Comparison of ENCODE assay signal across 8 cellular contexts in the genomic region with DNA sequence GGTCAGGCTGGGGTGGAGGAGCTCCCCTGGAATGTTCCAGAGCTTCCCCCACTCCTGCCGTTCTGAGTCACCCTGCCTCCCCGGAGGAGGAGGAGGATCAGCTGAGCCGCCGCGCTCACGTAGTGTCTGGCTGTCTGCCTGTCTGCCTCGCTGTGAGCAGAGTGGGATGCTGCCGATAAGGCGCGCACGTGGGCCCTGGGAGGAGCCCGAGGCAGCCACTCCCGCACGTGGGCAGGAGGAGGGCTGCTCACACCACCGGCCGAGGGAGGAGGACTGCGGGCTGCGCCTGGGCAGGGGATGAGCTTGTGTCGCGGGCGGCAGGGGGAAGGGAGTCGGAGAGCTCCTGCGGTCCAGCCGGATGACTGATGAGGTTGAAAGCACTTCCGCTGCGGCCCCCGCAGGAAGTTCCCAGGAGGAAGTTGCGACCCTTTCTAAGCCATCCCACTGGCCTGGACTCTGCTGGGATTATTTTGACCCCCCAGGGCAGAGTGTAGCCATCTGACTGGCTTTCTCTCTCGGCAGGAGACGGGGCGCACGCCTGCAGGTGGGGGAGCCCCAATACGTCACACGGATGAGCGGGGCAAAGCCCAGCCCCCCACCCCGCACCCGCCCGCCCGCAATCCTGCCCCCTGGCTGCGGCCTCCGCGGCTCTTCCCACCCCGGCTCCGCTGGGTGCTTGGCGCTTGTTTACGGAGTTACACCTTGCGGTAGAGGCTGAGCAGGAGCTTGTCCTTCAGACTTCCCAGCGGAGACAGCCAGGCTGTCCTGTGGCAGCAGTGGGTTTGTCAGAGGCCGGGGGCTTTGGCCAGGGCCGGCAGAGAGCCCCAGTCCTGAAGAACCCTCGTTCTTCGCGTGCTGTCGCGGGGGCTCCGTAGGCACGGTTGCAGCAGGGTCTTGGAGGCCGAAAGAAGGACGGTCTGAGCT. TPM values are rescaled to one million over a fixed set of nuclear protein-coding genes. Genes with fewer than 3 reads are reported as not detected.
A peak's percentile ranks its signal among the peaks of the same experiment; 100 is the strongest.
DNase-seq lines count a peak whose midpoint lies in the region; ATAC-seq and TF ChIP-seq lines count a peak whose summit lies in the region.

No MANE protein-coding gene starts in this region.

- H3K4me1 ChIP-seq in NT2/D1 (ENCODE audit: insufficient read depth, insufficient read length) (peaks cover 25% of the 10 kb centered on the region), mesodermal cell (ENCODE audit: control insufficient read depth, insufficient read depth, low read length, poor library complexity, severe bottlenecking) (peaks cover 15% of the 10 kb centered on the region)

- H3K27ac ChIP-seq in mesodermal cell (ENCODE audit: low read depth, low read length, severe bottlenecking), result peak overlapping the region; percentile 93

- TF ChIP-seq CTCF in BJ (IDR thresholded peaks at IDR 0.05; ENCODE audit: insufficient read depth, low read depth, low read length), result peak; percentile 46
- TF ChIP-seq CTCF in endothelial cell (IDR thresholded peaks at IDR 0.05; ENCODE audit: unreplicated experiment), result peak; percentile 38

- H3K9me3 ChIP-seq in NT2/D1 (ENCODE audit: insufficient read depth, low read length) (no peaks in the 10 kb centered on the region), mesodermal cell (ENCODE audit: control insufficient read depth, low read length) (no peaks in the 10 kb centered on the region)

- peaks cover 45% of the 10 kb centered on the region for H3K4me1 Mint-ChIP-seq in endothelial cell (ENCODE audit: unreplicated experiment)

- no peaks in the 10 kb centered on the region for H3K9me3 Mint-ChIP-seq in endothelial cell (ENCODE audit: unreplicated experiment)

- POLR2A ChIA-PET in BJ (lab: Charles Lee), result interaction anchor here (0.6 kb wide), 1 partner anchor 15 kb away, joined by 4 read pairs; no protein-coding TSS in a partner anchor

- CTCF ChIA-PET in BJ (lab: Yijun Ruan, JAX), result interaction anchor here (0.8 to 1.4 kb wide), 3 partner anchors 11 to 60 kb away, joined by 3 to 6 read pairs (median 3); no protein-coding TSS in a partner anchor

- peak overlapping the region; percentile 87 for H3K4me3 Mint-ChIP-seq in endothelial cell (ENCODE audit: unreplicated experiment)

- ATAC-seq in HG03457 (IDR thresholded peaks at IDR 0.05; ENCODE audit: unreplicated experiment), result peak; percentile 63

- peaks cover 10% of the 10 kb centered on the region for H3K27me3 Mint-ChIP-seq in endothelial cell (ENCODE audit: unreplicated experiment)

- H3K27ac Mint-ChIP-seq in endothelial cell (ENCODE audit: unreplicated experiment), result peak overlapping the region; percentile 90

- H3K4me3 ChIP-seq in BJ (ENCODE audit: low read depth, low read length), result peak overlapping the region; percentile 52
- H3K4me3 ChIP-seq in NT2/D1 (ENCODE audit: insufficient read length, low read depth), result peak overlapping the region; percentile 59
- peak overlapping the region; percentile 59 for H3K4me3 ChIP-seq in mesodermal cell (ENCODE audit: extremely low read depth, insufficient read depth, low read length, poor library complexity, severe bottlenecking)

- WGBS in mesodermal cell (ENCODE audit: insufficient coverage in 2 of 2), 2 experiments, result 2 to 3% methylated on average over 50 to 51 of the region's 59 CpGs

- H3K36me3 Mint-ChIP-seq in endothelial cell (ENCODE audit: low read depth, unreplicated experiment), result peaks cover 10% of the 10 kb centered on the region

- no peaks in the 10 kb centered on the region for H3K27me3 ChIP-seq in BJ (ENCODE audit: control insufficient read depth, insufficient read depth, low read length)
- no peaks in the 10 kb centered on the region for H3K27me3 ChIP-seq in NT2/D1 (ENCODE audit: insufficient read depth, insufficient read length)

- DNase-seq in BJ (ENCODE audit: low read depth) (peak; percentile 95), GM19240 (ENCODE audit: insufficient read length, low spot score) (peak; percentile 79), NT2/D1 (ENCODE audit: low read depth, low spot score) (peak; percentile 89), activated T-cell treated with anti-CD3 and anti-CD28 coated beads for 1 hour (ENCODE audit: low read depth) (peak; percentile 60), endothelial cell (ENCODE audit: low spot score) (peak; percentile 69)
- peak; percentile 78 for DNase-seq in stimulated activated CD8-positive, alpha-beta memory T cell treated with anti-CD3 and anti-CD28 coated beads, Interleukin-12 subunit alpha, Interleukin-12 subunit beta, amount 100 ng/mL, for 4 hours (ENCODE audit: low read depth)

- peak overlapping the region; percentile 88 for H3K9ac ChIP-seq in NT2/D1 (ENCODE audit: insufficient read length, low read depth)

- H3K36me3 ChIP-seq in BJ (ENCODE audit: control insufficient read depth, insufficient read depth, low read length) (peaks cover 8% of the 10 kb centered on the region), NT2/D1 (ENCODE audit: insufficient read depth, insufficient read length, low read length) (peaks cover 33% of the 10 kb centered on the region), mesodermal cell (ENCODE audit: control insufficient read depth, insufficient read depth, low read length) (peaks cover 18% of the 10 kb centered on the region)

RNA-seq across cellular contexts. Expression of gene PDXK, which starts 9.8 kb away (rescaled TPM):
- polyA plus RNA-seq in BJ (2011; rRNA removed), result 143 and 192 TPM in 2 replicates
- polyA minus RNA-seq in BJ (2011; rRNA and poly(A)+ RNA removed), result 89.0 and 115 TPM in 2 replicates
- 72.0 TPM for total RNA-seq in endothelial cell (ENCODE audit: unreplicated experiment)
- 75.8 TPM for polyA plus RNA-seq in mesodermal cell (2013, experiment 1 of 2)
- 65.7 TPM for polyA plus RNA-seq in mesodermal cell (2013, experiment 2 of 2)

RNA-seq across cellular contexts. Expression of gene CSTB, which starts 47.4 kb away (rescaled TPM):
- polyA plus RNA-seq in BJ (2011; rRNA removed), result 58.2 and 66.5 TPM in 2 replicates
- polyA minus RNA-seq in BJ (2011; rRNA and poly(A)+ RNA removed), result 14.7 and 17.3 TPM in 2 replicates
- 66.5 TPM for total RNA-seq in endothelial cell (ENCODE audit: unreplicated experiment)
- polyA plus RNA-seq in mesodermal cell (2013, experiment 1 of 2), result 51.1 TPM
- polyA plus RNA-seq in mesodermal cell (2013, experiment 2 of 2), result 45.0 TPM

Comparison
In these comparisons a context has a peak if more than half of its experiments do, and no peak if none do; other contexts are left out.
1. Peak in every context shown above with its lines: DNase-seq, ATAC-seq, H3K4me3 ChIP-seq and H3K27ac ChIP-seq.